In genomic region chr1:184022651-184023050, GRCh38 we compare ENCODE assay signal across 1 cellular context.
TF ChIP-seq lines count a peak whose summit lies in the region.

No MANE protein-coding gene starts in this region.

TF ChIP-seq in IMR-90, 13 proteins besides CTCF, POLR2A, EP300 and RAD21:
- TF ChIP-seq RCOR1 (IDR thresholded peaks at IDR 0.05; ENCODE audit: insufficient replicate concordance, low read length) (no peak), BHLHE40 (IDR thresholded peaks at IDR 0.05; ENCODE audit: low read depth, low read length) (no peak), USF2 (IDR thresholded peaks at IDR 0.05; ENCODE audit: low read depth, low read length) (no peak), MXI1 (IDR thresholded peaks at IDR 0.05; ENCODE audit: borderline replicate concordance, low read depth, low read length) (no peak), FOS (IDR thresholded peaks at IDR 0.05; ENCODE audit: low read depth, low read length) (no peak), MAFK (IDR thresholded peaks at IDR 0.05; ENCODE audit: low read depth, low read length) (no peak), NFE2L2 (IDR thresholded peaks at IDR 0.05; ENCODE audit: low read depth, low read length) (no peak), RFX5 (IDR thresholded peaks at IDR 0.05; ENCODE audit: low read depth, low read length) (no peak), SMC3 (IDR thresholded peaks at IDR 0.05; ENCODE audit: low read depth, low read length) (no peak), CEBPB (IDR thresholded peaks at IDR 0.05; ENCODE audit: low read depth, low read length) (no peak), MAZ (IDR thresholded peaks at IDR 0.05; ENCODE audit: borderline replicate concordance, low read depth, low read length) (no peak), ELK1 (IDR thresholded peaks at IDR 0.05; ENCODE audit: borderline replicate concordance, low read depth, low read length) (no peak), CHD1 (IDR thresholded peaks at IDR 0.05; ENCODE audit: low read depth, low read length) (no peak)
